1 cellular context compared by ENCODE assay signal in the genomic region with DNA sequence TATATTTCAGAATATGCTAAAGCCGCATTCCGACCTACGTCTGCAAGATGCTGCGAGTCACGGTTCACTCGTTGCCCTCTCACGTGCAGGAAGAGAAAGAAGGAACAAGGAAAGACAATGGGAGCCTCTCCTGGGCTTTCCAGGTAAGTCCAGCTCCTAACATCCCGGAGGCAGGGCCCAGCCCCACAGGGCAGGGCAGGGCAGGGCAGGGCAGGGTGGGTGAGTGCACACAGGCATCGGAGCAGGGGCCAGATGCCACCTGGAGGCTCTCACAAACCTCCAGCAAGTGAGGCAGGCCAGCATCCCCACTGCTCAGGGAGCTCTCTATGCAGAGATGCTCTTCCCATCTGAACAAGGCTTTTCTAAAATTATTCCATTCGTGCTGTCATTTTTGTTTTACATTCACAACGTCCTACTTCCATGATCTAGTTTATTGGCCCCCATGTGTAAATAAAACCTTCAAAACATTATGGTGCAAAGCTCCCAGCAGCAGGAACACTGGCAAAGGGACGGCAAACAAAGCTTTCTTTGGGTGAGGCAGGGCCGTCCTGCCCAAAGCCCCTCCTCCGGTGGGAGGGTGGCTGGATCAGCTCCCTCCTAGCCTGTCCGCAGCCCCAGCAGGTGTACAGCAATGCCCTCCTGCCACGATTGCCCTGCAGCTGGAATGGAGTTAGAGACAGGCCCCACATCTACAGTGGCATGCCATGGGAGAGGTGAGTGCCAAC.
TF ChIP-seq lines count a peak whose summit lies in the region.

No MANE protein-coding gene starts in this region.

TF ChIP-seq in GM23338, 12 proteins besides CTCF, POLR2A, EP300 and RAD21 (continued from another document):
- TF ChIP-seq, protein P1, sequence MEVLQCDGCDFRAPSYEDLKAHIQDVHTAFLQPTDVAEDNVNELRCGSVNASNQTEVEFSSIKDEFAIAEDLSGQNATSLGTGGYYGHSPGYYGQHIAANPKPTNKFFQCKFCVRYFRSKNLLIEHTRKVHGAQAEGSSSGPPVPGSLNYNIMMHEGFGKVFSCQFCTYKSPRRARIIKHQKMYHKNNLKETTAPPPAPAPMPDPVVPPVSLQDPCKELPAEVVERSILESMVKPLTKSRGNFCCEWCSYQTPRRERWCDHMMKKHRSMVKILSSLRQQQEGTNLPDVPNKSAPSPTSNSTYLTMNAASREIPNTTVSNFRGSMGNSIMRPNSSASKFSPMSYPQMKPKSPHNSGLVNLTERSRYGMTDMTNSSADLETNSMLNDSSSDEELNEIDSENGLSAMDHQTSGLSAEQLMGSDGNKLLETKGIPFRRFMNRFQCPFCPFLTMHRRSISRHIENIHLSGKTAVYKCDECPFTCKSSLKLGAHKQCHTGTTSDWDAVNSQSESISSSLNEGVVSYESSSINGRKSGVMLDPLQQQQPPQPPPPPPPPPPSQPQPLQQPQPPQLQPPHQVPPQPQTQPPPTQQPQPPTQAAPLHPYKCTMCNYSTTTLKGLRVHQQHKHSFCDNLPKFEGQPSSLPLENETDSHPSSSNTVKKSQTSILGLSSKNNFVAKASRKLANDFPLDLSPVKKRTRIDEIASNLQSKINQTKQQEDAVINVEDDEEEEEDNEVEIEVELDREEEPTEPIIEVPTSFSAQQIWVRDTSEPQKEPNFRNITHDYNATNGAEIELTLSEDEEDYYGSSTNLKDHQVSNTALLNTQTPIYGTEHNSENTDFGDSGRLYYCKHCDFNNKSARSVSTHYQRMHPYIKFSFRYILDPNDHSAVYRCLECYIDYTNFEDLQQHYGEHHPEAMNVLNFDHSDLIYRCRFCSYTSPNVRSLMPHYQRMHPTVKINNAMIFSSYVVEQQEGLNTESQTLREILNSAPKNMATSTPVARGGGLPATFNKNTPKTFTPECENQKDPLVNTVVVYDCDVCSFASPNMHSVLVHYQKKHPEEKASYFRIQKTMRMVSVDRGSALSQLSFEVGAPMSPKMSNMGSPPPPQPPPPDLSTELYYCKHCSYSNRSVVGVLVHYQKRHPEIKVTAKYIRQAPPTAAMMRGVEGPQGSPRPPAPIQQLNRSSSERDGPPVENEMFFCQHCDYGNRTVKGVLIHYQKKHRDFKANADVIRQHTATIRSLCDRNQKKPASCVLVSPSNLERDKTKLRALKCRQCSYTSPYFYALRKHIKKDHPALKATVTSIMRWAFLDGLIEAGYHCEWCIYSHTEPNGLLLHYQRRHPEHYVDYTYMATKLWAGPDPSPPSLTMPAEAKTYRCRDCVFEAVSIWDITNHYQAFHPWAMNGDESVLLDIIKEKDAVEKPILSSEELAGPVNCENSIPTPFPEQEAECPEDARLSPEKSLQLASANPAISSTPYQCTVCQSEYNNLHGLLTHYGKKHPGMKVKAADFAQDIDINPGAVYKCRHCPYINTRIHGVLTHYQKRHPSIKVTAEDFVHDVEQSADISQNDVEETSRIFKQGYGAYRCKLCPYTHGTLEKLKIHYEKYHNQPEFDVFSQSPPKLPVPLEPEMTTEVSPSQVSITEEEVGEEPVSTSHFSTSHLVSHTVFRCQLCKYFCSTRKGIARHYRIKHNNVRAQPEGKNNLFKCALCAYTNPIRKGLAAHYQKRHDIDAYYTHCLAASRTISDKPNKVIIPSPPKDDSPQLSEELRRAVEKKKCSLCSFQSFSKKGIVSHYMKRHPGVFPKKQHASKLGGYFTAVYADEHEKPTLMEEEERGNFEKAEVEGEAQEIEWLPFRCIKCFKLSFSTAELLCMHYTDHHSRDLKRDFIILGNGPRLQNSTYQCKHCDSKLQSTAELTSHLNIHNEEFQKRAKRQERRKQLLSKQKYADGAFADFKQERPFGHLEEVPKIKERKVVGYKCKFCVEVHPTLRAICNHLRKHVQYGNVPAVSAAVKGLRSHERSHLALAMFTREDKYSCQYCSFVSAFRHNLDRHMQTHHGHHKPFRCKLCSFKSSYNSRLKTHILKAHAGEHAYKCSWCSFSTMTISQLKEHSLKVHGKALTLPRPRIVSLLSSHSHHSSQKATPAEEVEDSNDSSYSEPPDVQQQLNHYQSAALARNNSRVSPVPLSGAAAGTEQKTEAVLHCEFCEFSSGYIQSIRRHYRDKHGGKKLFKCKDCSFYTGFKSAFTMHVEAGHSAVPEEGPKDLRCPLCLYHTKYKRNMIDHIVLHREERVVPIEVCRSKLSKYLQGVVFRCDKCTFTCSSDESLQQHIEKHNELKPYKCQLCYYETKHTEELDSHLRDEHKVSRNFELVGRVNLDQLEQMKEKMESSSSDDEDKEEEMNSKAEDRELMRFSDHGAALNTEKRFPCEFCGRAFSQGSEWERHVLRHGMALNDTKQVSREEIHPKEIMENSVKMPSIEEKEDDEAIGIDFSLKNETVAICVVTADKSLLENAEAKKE (CRISPR knock-in tag; IDR thresholded peaks at IDR 0.05) = no peak
- TF ChIP-seq NANOG (IDR thresholded peaks at IDR 0.05; ENCODE audit: borderline replicate concordance) (no peak), EZH2 (IDR thresholded peaks at IDR 0.05; ENCODE audit: low read depth, unreplicated experiment) (no peak), JUNB (IDR thresholded peaks at IDR 0.05; ENCODE audit: unreplicated experiment) (no peak), POLR2AphosphoS5 (IDR thresholded peaks at IDR 0.05; ENCODE audit: low read depth) (no peak), ZNF114 (CRISPR knock-in tag; IDR thresholded peaks at IDR 0.05) (no peak), CREB1 (CRISPR knock-in tag; IDR thresholded peaks at IDR 0.05; ENCODE audit: low read depth) (no peak), STAT1 (IDR thresholded peaks at IDR 0.05; ENCODE audit: unreplicated experiment) (no peak), ZNF331 (CRISPR knock-in tag; IDR thresholded peaks at IDR 0.05; ENCODE audit: low read depth) (no peak)
- TF ChIP-seq, protein P2, sequence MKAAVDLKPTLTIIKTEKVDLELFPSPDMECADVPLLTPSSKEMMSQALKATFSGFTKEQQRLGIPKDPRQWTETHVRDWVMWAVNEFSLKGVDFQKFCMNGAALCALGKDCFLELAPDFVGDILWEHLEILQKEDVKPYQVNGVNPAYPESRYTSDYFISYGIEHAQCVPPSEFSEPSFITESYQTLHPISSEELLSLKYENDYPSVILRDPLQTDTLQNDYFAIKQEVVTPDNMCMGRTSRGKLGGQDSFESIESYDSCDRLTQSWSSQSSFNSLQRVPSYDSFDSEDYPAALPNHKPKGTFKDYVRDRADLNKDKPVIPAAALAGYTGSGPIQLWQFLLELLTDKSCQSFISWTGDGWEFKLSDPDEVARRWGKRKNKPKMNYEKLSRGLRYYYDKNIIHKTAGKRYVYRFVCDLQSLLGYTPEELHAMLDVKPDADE (IDR thresholded peaks at IDR 0.05) = no peak
- TF ChIP-seq, protein P3, sequence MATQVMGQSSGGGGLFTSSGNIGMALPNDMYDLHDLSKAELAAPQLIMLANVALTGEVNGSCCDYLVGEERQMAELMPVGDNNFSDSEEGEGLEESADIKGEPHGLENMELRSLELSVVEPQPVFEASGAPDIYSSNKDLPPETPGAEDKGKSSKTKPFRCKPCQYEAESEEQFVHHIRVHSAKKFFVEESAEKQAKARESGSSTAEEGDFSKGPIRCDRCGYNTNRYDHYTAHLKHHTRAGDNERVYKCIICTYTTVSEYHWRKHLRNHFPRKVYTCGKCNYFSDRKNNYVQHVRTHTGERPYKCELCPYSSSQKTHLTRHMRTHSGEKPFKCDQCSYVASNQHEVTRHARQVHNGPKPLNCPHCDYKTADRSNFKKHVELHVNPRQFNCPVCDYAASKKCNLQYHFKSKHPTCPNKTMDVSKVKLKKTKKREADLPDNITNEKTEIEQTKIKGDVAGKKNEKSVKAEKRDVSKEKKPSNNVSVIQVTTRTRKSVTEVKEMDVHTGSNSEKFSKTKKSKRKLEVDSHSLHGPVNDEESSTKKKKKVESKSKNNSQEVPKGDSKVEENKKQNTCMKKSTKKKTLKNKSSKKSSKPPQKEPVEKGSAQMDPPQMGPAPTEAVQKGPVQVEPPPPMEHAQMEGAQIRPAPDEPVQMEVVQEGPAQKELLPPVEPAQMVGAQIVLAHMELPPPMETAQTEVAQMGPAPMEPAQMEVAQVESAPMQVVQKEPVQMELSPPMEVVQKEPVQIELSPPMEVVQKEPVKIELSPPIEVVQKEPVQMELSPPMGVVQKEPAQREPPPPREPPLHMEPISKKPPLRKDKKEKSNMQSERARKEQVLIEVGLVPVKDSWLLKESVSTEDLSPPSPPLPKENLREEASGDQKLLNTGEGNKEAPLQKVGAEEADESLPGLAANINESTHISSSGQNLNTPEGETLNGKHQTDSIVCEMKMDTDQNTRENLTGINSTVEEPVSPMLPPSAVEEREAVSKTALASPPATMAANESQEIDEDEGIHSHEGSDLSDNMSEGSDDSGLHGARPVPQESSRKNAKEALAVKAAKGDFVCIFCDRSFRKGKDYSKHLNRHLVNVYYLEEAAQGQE (IDR thresholded peaks at IDR 0.05; ENCODE audit: unreplicated experiment) = no peak
